In the genomic region with DNA sequence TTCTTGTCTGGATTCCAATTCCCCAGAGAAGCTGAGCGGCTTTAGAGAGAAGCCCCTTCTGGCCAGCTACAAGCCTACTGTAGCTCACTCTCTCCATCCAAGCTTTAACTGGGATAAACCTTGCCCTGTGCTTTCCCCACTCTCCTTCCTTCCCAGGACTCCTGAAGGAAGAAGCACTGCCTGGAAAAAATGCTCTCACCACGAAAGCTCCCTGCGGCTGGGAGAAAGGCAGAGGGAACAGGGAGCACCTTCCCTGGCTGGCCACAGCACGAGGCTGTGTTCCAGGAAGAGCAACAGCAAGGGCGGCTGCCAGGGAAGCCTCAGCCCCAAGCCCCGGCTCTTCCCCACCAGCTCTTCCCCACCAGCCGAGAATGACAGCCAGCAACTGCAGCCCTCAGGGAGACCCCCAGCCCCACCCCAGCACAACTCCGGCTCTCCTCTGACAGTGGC, we compare ENCODE assay signal across 8 cellular contexts. TPM values are rescaled to one million over a fixed set of nuclear protein-coding genes. Genes with fewer than 3 reads are reported as not detected.
A peak's percentile ranks its signal among the peaks of the same experiment; 100 is the strongest.
DNase-seq lines count a peak whose midpoint lies in the region; ATAC-seq and TF ChIP-seq lines count a peak whose summit lies in the region.

No MANE protein-coding gene starts in this region.

- H3K36me3 ChIP-seq in trophoblast cell (ENCODE audit: control insufficient read depth in 1 of 2, insufficient read depth in 2 of 2, low read length in 2 of 2), result no peaks in the 10 kb centered on the region

- H2BK12ac ChIP-seq in trophoblast cell (ENCODE audit: low read length), result peak overlapping the region; percentile 2

- H3K4me1 ChIP-seq in trophoblast cell (ENCODE audit: control insufficient read depth in 1 of 2, insufficient read depth in 2 of 2, low read length in 2 of 2), result peaks cover 69 to 77% of the 10 kb centered on the region in 2 experiments

- H3K27me3 ChIP-seq in trophoblast cell (ENCODE audit: insufficient read depth, low read length), result no peaks in the 10 kb centered on the region

- H3K27ac Mint-ChIP-seq in T-cell, result peak overlapping the region; percentile 95 to 99

- peaks cover 31% of the 10 kb centered on the region for H3K79me1 ChIP-seq in trophoblast cell (ENCODE audit: low read length)

- peak overlapping the region; percentile 78 to 87 (median 85) for H3K4me3 Mint-ChIP-seq in T-cell

- H3K23ac ChIP-seq in trophoblast cell (ENCODE audit: low read length), result no peak overlapping the region

- no peaks in the 10 kb centered on the region for H3K9me3 ChIP-seq in trophoblast cell (ENCODE audit: insufficient read depth, low read depth, low read length)

- H2AK5ac ChIP-seq in trophoblast cell (ENCODE audit: low read length), result peak overlapping the region; percentile 63

- H3K4me1 Mint-ChIP-seq in T-cell, result peaks cover 87 to 88% (median 87%) of the 10 kb centered on the region in 3 donors

- no peak for TF ChIP-seq CTCF in fibroblast of mammary gland (conservative IDR thresholded peaks at IDR 0.05; ENCODE audit: control insufficient read depth, insufficient read depth, low read depth, low read length)

- ATAC-seq in T-cell (replicated peaks in 1 of 4) (no peak), GM18517 (IDR thresholded peaks at IDR 0.05; ENCODE audit: unreplicated experiment) (no peak)

- CTCF ChIA-PET in T-cell (lab: Charles Lee), result interaction anchor here (0.6 to 2.6 kb wide), 13 partner anchors 10 to 96 kb away, joined by 3 to 9 read pairs (median 4); no protein-coding TSS in a partner anchor

- H4K91ac ChIP-seq in trophoblast cell (ENCODE audit: low read depth, low read length), result peak overlapping the region; percentile 52

- WGBS in trophoblast cell (ENCODE audit: extremely low coverage, insufficient coverage, insufficient read length), result no CpG with 5 or more reads among the region's 8 CpGs

- no peak overlapping the region for H2AFZ ChIP-seq in trophoblast cell (ENCODE audit: insufficient read depth, low read length, poor library complexity)

- peak overlapping the region; percentile 81 for H3K14ac ChIP-seq in trophoblast cell (ENCODE audit: low read length)

- peak overlapping the region; percentile 2 for H2BK5ac ChIP-seq in trophoblast cell (ENCODE audit: low read depth, low read length, poor library complexity)

- no peaks in the 10 kb centered on the region for H3K27me3 Mint-ChIP-seq in T-cell

- H3K4ac ChIP-seq in trophoblast cell (ENCODE audit: low read depth, low read length), result peak overlapping the region; percentile 45

- POLR2A ChIA-PET in T-cell (lab: Charles Lee), result interaction anchor here in 1 of 2 donors (0.9 to 1.3 kb wide), 2 partner anchors 31 to 33 kb away, joined by 3 to 6 read pairs; no protein-coding TSS in a partner anchor

- peak; percentile 78 for DNase-seq in EH (ENCODE audit: low read depth)
- DNase-seq in T-cell, result no peak
- DNase-seq in fibroblast of mammary gland (ENCODE audit: low read depth), result peak; percentile 64
- no peak for DNase-seq in trophoblast cell
- no peak for DNase-seq in stimulated activated naive CD4-positive, alpha-beta T cell treated with Interleukin-2 at 50 U/mL for 16 hours (lab: John Stamatoyannopoulos, UW)
- no peak for DNase-seq in NCI-H146 treated with DMSO at 0.1 percent for 48 hours (lab: John Stamatoyannopoulos, UW; ENCODE audit: unreplicated experiment)
- DNase-seq in NK-92 treated with Interleukin-12 subunit alpha and Interleukin-12 subunit beta, amount 100 ng/mL, for 24 hours (lab: John Stamatoyannopoulos, UW), result no peak

- no peak overlapping the region for H3K4me2 ChIP-seq in trophoblast cell (ENCODE audit: low read length)

- no peak overlapping the region for H4K12ac ChIP-seq in trophoblast cell (ENCODE audit: low read depth, low read length)

- no peaks in the 10 kb centered on the region for H3K9me3 Mint-ChIP-seq in T-cell

- peaks cover 42% of the 10 kb centered on the region for H3K79me2 ChIP-seq in trophoblast cell (ENCODE audit: control insufficient read depth, insufficient read depth, low read length, poor library complexity)

- H3K18ac ChIP-seq in trophoblast cell (ENCODE audit: low read length), result peak overlapping the region; percentile 5

- H4K8ac ChIP-seq in trophoblast cell (ENCODE audit: low read depth, low read length), result peak overlapping the region; percentile 32

- H3K4me3 ChIP-seq in fibroblast of mammary gland (ENCODE audit: control insufficient read depth, low read depth, low read length) (no peak overlapping the region), trophoblast cell (ENCODE audit: low read depth, low read length) (no peak overlapping the region)

- H3K36me3 Mint-ChIP-seq in T-cell, result peaks cover 3% of the 10 kb centered on the region

- peak overlapping the region; percentile 54 for H2BK120ac ChIP-seq in trophoblast cell (ENCODE audit: insufficient read depth, low read length, poor library complexity)

- peak overlapping the region; percentile 30 for H3K27ac ChIP-seq in trophoblast cell (ENCODE audit: low read depth, low read length)

- H3K9ac ChIP-seq in trophoblast cell (ENCODE audit: low read length), result no peak overlapping the region

RNA-seq across cellular contexts. Expression of a gene that starts 40.8 kb away (rescaled TPM):
- total RNA-seq in T-cell, result 10 to 100 TPM; 36.2 to 57.9 (median 53.4) TPM
- polyA plus RNA-seq in trophoblast cell (2013), result 19.1 and 19.3 TPM in 2 replicates

Comparison
In these comparisons a context has a peak if more than half of its experiments do, and no peak if none do; other contexts are left out.
1. DNase-seq: peak in EH (single experiment) and fibroblast of mammary gland (single experiment); none in T-cell (0 of 34), trophoblast cell (0 of 2), stimulated activated naive CD4-positive, alpha-beta T cell treated with Interleukin-2 at 50 U/mL for 16 hours (single experiment), NCI-H146 treated with DMSO at 0.1 percent for 48 hours (single experiment) and NK-92 treated with Interleukin-12 subunit alpha and Interleukin-12 subunit beta, amount 100 ng/mL, for 24 hours (single experiment).